Comparison of ENCODE assay signal across 12 cellular contexts in genomic region chr16:22424161-22424937, GRCh38. TPM values are rescaled to one million over a fixed set of nuclear protein-coding genes. Genes with fewer than 3 reads are reported as not detected.
A peak's percentile ranks its signal among the peaks of the same experiment; 100 is the strongest.
DNase-seq lines count a peak whose midpoint lies in the region; ATAC-seq and TF ChIP-seq lines count a peak whose summit lies in the region.
"Had no signal": no experiment of that assay in that cellular context is flagged by ENCODE, and none has a peak within 500 bp of the region (broad histone marks: within the 10 kb centered on the region; RNA-seq: fewer than 3 reads in every experiment).

No MANE protein-coding gene starts in this region.

- no peak overlapping the region for H3K27ac ChIP-seq in WERI-Rb-1

- H3K36me3 ChIP-seq in WERI-Rb-1, result peaks cover 4% of the 10 kb centered on the region; the same call in 1 of the 2 replicates

- TF ChIP-seq CTCF in fibroblast of the aortic adventitia (IDR thresholded peaks at IDR 0.05; ENCODE audit: insufficient read depth, low read length) (no peak), WERI-Rb-1 (IDR thresholded peaks at IDR 0.05; ENCODE audit: low read depth, low read length) (no peak)

- H3K27me3 Mint-ChIP-seq in stimulated activated naive CD8-positive, alpha-beta T cell treated with anti-CD3 and anti-CD28 coated beads, Interleukin-15, Interleukin-2, amounts not matched to agents 100 ng/mL and 50 ng/mL, for 24 hours, result no peaks in the 10 kb centered on the region
- H3K27me3 Mint-ChIP-seq: CD8-positive, alpha-beta memory T cell had no signal

- no peak overlapping the region for H3K4me3 Mint-ChIP-seq in stimulated activated naive CD8-positive, alpha-beta T cell treated with anti-CD3 and anti-CD28 coated beads, Interleukin-15, Interleukin-2, amounts not matched to agents 100 ng/mL and 50 ng/mL, for 24 hours
- H3K4me3 Mint-ChIP-seq: brain; CD8-positive, alpha-beta memory T cell had no signal

- peaks cover 57% of the 10 kb centered on the region for H3K36me3 Mint-ChIP-seq in stimulated activated naive CD8-positive, alpha-beta T cell treated with anti-CD3 and anti-CD28 coated beads, Interleukin-15, Interleukin-2, amounts not matched to agents 100 ng/mL and 50 ng/mL, for 24 hours (ENCODE audit: low read depth)

- peak overlapping the region; percentile 5 for H3K27ac Mint-ChIP-seq in stimulated activated naive CD8-positive, alpha-beta T cell treated with anti-CD3 and anti-CD28 coated beads, Interleukin-15, Interleukin-2, amounts not matched to agents 100 ng/mL and 50 ng/mL, for 24 hours

- H3K27me3 ChIP-seq in WERI-Rb-1 (ENCODE audit: insufficient read depth, low read depth, severe bottlenecking), result no peaks in the 10 kb centered on the region

- DNase-seq in stimulated activated naive CD8-positive, alpha-beta T cell treated with anti-CD3 and anti-CD28 coated beads, Interleukin-15, Interleukin-2, amounts not matched to agents 100 U/mL and 50 U/mL, for 24 hours, result no peak
- DNase-seq in fibroblast of the aortic adventitia (ENCODE audit: low read depth) (peak; percentile 74), occipital lobe (lab: John Stamatoyannopoulos, UW) (peak; percentile 30), NCI-H226 (no peak), NOMO-1 treated with DMSO at 0.1 percent for 48 hours (lab: John Stamatoyannopoulos, UW; ENCODE audit: unreplicated experiment) (no peak), D341Med (ENCODE audit: low spot score) (no peak), WERI-Rb-1 (no peak)
- DNase-seq: CD8-positive, alpha-beta memory T cell; mesendoderm; NCI-H2081 had no signal

- H3K4me1 Mint-ChIP-seq in stimulated activated naive CD8-positive, alpha-beta T cell treated with anti-CD3 and anti-CD28 coated beads, Interleukin-15, Interleukin-2, amounts not matched to agents 100 ng/mL and 50 ng/mL, for 24 hours (ENCODE audit: low read depth), result no peaks in the 10 kb centered on the region
- H3K4me1 Mint-ChIP-seq: brain had no signal

- no peaks in the 10 kb centered on the region for H3K9me3 Mint-ChIP-seq in stimulated activated naive CD8-positive, alpha-beta T cell treated with anti-CD3 and anti-CD28 coated beads, Interleukin-15, Interleukin-2, amounts not matched to agents 100 ng/mL and 50 ng/mL, for 24 hours
- H3K9me3 Mint-ChIP-seq: brain; CD8-positive, alpha-beta memory T cell had no signal

- H3K4me3 ChIP-seq in fibroblast of the aortic adventitia (ENCODE audit: low read depth, low read length) (peak overlapping the region; percentile 44), WERI-Rb-1 (ENCODE audit: low read depth, low read length) (no peak overlapping the region)

- no peaks in the 10 kb centered on the region for H3K9me3 ChIP-seq in WERI-Rb-1 (ENCODE audit: severe bottlenecking)

- no peak for ATAC-seq in stimulated activated naive CD8-positive, alpha-beta T cell treated with anti-CD3 and anti-CD28 coated beads, Interleukin-15, Interleukin-2, amounts not matched to agents 100 U/mL and 50 U/mL, for 24 hours

RNA-seq across cellular contexts. Expression of gene CDR2, which starts 49.9 kb away (rescaled TPM):
- total RNA-seq in fibroblast of the aortic adventitia (ENCODE audit: low replicate concordance), result 20.4 and 29.7 TPM in 2 replicates
- 8.9 TPM for total RNA-seq in occipital lobe

Comparison
In these comparisons a context has a peak if more than half of its experiments do, and no peak if none do; other contexts are left out.
1. DNase-seq: peak in fibroblast of the aortic adventitia (single experiment) and occipital lobe (single experiment); none in stimulated activated naive CD8-positive, alpha-beta T cell treated with anti-CD3 and anti-CD28 coated beads, Interleukin-15, Interleukin-2, amounts not matched to agents 100 U/mL and 50 U/mL, for 24 hours (single experiment), NCI-H226 (single experiment), NOMO-1 treated with DMSO at 0.1 percent for 48 hours (single experiment), D341Med (single experiment) and WERI-Rb-1 (single experiment).